8 cellular contexts compared by ENCODE assay signal in the genomic region with DNA sequence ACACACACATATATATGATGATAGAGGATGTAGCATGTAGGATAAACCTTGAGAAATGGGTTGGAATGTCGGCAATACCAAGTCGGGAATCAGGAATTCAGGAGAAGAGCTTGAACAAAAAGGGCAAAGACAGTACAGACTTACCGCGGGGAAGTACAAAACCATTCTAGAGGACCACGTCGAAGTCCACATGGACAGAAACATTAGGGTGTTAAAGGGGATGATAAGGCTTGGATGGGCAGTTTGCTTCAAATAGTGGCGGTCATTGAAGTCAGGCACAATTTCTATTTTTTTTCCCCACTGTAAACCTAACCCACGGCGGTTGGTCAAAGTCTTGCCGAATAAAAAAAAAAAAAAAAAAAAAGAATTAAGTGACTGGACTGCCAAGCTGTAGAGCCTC. TPM values are rescaled to one million over a fixed set of nuclear protein-coding genes. Genes with fewer than 3 reads are reported as not detected.
DNase-seq lines count a peak whose midpoint lies in the region; ATAC-seq, FAIRE-seq and TF ChIP-seq lines count a peak whose summit lies in the region.

No MANE protein-coding gene starts in this region.

- ATAC-seq in activated naive CD4-positive, alpha-beta T cell treated with anti-CD3 and anti-CD28 coated beads, Interleukin-2, amount 50 U/mL, for 72 hours, result no peak
- ATAC-seq in HepG2 (no peak; the same call in 2 of the 3 replicates), GM21528 (IDR thresholded peaks at IDR 0.05; ENCODE audit: low FRiP score, unreplicated experiment) (no peak)

- TF ChIP-seq RAD21 in HepG2 (CRISPR knock-in tag; IDR thresholded peaks at IDR 0.05), result no peak

- no peak for TF ChIP-seq POLR2A in HepG2 (IDR thresholded peaks at IDR 0.05; ENCODE audit: insufficient read depth in 1 of 2, low read depth in 2 of 2, low read length in 2 of 2)
- TF ChIP-seq POLR2A in tibial nerve (IDR thresholded peaks at IDR 0.05), result no peak

- peak overlapping the region; percentile 66 for H3K27ac Mint-ChIP-seq in activated naive CD4-positive, alpha-beta T cell treated with anti-CD3 and anti-CD28 coated beads, Interleukin-2, amount 10 ng/mL, durations not matched to agents 7 days and 5 days
- H3K27ac Mint-ChIP-seq in activated naive CD4-positive, alpha-beta T cell treated with anti-CD3 and anti-CD28 coated beads, Interleukin-2, amount 50 U/mL, for 72 hours, result peak overlapping the region; percentile 95

- intact Hi-C loops in HepG2 (cut with micrococcal nuclease; ENCODE audit: unreplicated experiment), result no loop called here

- POLR2A ChIA-PET in HepG2 (lab: Yijun Ruan, JAX), result no interaction called here

- peaks cover 28% of the 10 kb centered on the region for H4K20me1 ChIP-seq in HepG2 (ENCODE audit: insufficient read depth, low read length)

- H3K9me3 Mint-ChIP-seq in activated naive CD4-positive, alpha-beta T cell treated with anti-CD3 and anti-CD28 coated beads, Interleukin-2, amount 10 ng/mL, durations not matched to agents 7 days and 5 days, result no peaks in the 10 kb centered on the region
- no peaks in the 10 kb centered on the region for H3K9me3 Mint-ChIP-seq in activated naive CD4-positive, alpha-beta T cell treated with anti-CD3 and anti-CD28 coated beads, Interleukin-2, amount 50 U/mL, for 72 hours

- no peak for TF ChIP-seq EP300 in HepG2 (IDR thresholded peaks at IDR 0.05; ENCODE audit: low read depth in 2 of 2, low read length in 2 of 2)
- TF ChIP-seq EP300 in HepG2 (CRISPR knock-in tag; IDR thresholded peaks at IDR 0.05; ENCODE audit: borderline replicate concordance), result no peak
- TF ChIP-seq EP300 in tibial nerve (IDR thresholded peaks at IDR 0.05), result no peak

- H3K79me2 ChIP-seq in HepG2 (ENCODE audit: insufficient read depth, low read length), result peaks cover 44% of the 10 kb centered on the region

- H2AFZ ChIP-seq in HepG2 (ENCODE audit: low read length), result peak overlapping the region; percentile 100

- peak overlapping the region; percentile 62 for H3K27ac ChIP-seq in HepG2 (ENCODE audit: extremely low read length, insufficient read depth, low read length)
- peak overlapping the region in 1 of 4 donors; percentile 72 for H3K27ac ChIP-seq in tibial nerve

- H3K36me3 Mint-ChIP-seq in activated naive CD4-positive, alpha-beta T cell treated with anti-CD3 and anti-CD28 coated beads, Interleukin-2, amount 10 ng/mL, durations not matched to agents 7 days and 5 days, result peaks cover 16% of the 10 kb centered on the region
- H3K36me3 Mint-ChIP-seq in activated naive CD4-positive, alpha-beta T cell treated with anti-CD3 and anti-CD28 coated beads, Interleukin-2, amount 50 U/mL, for 72 hours, result peaks cover 4 to 12% of the 10 kb centered on the region in 2 donors

- peak overlapping the region; percentile 80 for H3K9ac ChIP-seq in HepG2 (ENCODE audit: insufficient read depth, low read depth, low read length)

- TF ChIP-seq CTCF in HepG2 (CRISPR knock-in tag; IDR thresholded peaks at IDR 0.05), result no peak
- no peak for TF ChIP-seq CTCF in tibial nerve (IDR thresholded peaks at IDR 0.05)

- no peaks in the 10 kb centered on the region for H3K9me3 ChIP-seq in HepG2 (ENCODE audit: low read length)
- no peaks in the 10 kb centered on the region for H3K9me3 ChIP-seq in tibial nerve

- CTCF ChIA-PET in activated naive CD4-positive, alpha-beta T cell treated with anti-CD3 and anti-CD28 coated beads, Interleukin-2, amount 10 ng/mL, durations not matched to agents 7 days and 5 days (lab: Charles Lee), result interaction anchor here (0.7 kb wide), 1 partner anchor 331 kb away, joined by 3 read pairs; no protein-coding TSS in a partner anchor
- CTCF ChIA-PET in HepG2 (lab: Yijun Ruan, JAX; ENCODE audit: low intra/inter-chr PET ratio, low total read pairs), result no interaction called here

- no peak for DNase-seq in activated naive CD4-positive, alpha-beta T cell treated with anti-CD3 and anti-CD28 coated beads, Interleukin-2, amount 10 ng/mL, durations not matched to agents 7 days and 5 days
- no peak for DNase-seq in activated naive CD4-positive, alpha-beta T cell treated with Interleukin-2 at 50 U/mL for 16 hours
- no peak for DNase-seq in activated naive CD4-positive, alpha-beta T cell treated with anti-CD3 and anti-CD28 coated beads, Interleukin-2, amount 50 U/mL, for 72 hours (ENCODE audit: low spot score in 2 of 2)
- no peak for DNase-seq in HepG2 (ENCODE audit: low spot score)
- no peak for DNase-seq in tibial nerve (ENCODE audit: low spot score in 2 of 2)
- DNase-seq in NCI-H1092 treated with DMSO at 0.1 percent for 48 hours (lab: John Stamatoyannopoulos, UW), result no peak
- no peak for DNase-seq in activated CD4-positive, CD25-positive, alpha-beta regulatory T cell (lab: John Stamatoyannopoulos, UW)

- H3K36me3 ChIP-seq in HepG2 (replicated peaks in 1 of 2; ENCODE audit: control insufficient read depth in 1 of 2, insufficient read depth in 2 of 2, low read length in 2 of 2) (peaks cover 0 to 5% of the 10 kb centered on the region in 2 experiments; a peak in 1 of 5 replicates), tibial nerve (no peaks in the 10 kb centered on the region)

- FAIRE-seq in HepG2 (lab: Jason Lieb, UNC), result no peak

- H3K4me3 ChIP-seq in HepG2 (replicated peaks in 1 of 3; ENCODE audit: insufficient read depth in 1 of 3, low read depth in 2 of 3, low read length in 3 of 3) (peak overlapping the region; percentile 86 to 93 (median 88)), tibial nerve (peak overlapping the region; percentile 66 to 76 (median 70))

- no peaks in the 10 kb centered on the region for H3K27me3 Mint-ChIP-seq in activated naive CD4-positive, alpha-beta T cell treated with anti-CD3 and anti-CD28 coated beads, Interleukin-2, amount 10 ng/mL, durations not matched to agents 7 days and 5 days

- H3K27me3 ChIP-seq in HepG2 (ENCODE audit: control insufficient read depth in 1 of 2, insufficient read depth in 2 of 2, low read length in 2 of 2) (no peaks in the 10 kb centered on the region; a peak in 1 of 5 replicates), tibial nerve (no peaks in the 10 kb centered on the region)

- H3K4me1 Mint-ChIP-seq in activated naive CD4-positive, alpha-beta T cell treated with anti-CD3 and anti-CD28 coated beads, Interleukin-2, amount 10 ng/mL, durations not matched to agents 7 days and 5 days, result peaks cover 39% of the 10 kb centered on the region

- no TSS peak for BruUV-seq in HepG2 (replicated peaks; lab: Mats Ljungman, UMichigan)

- H3K4me1 ChIP-seq in HepG2 (ENCODE audit: insufficient read depth, low read length) (peaks cover 49% of the 10 kb centered on the region), tibial nerve (peaks cover 0 to 50% (median 21%) of the 10 kb centered on the region in 4 donors)

- peak overlapping the region; percentile 83 for H3K4me3 Mint-ChIP-seq in activated naive CD4-positive, alpha-beta T cell treated with anti-CD3 and anti-CD28 coated beads, Interleukin-2, amount 10 ng/mL, durations not matched to agents 7 days and 5 days

- WGBS in HepG2 (ENCODE audit: low lambda C conversion rate), result 45% methylated on average over 10 of the region's 10 CpGs
- WGBS in tibial nerve, 2 donors, result 69 to 83% methylated on average over 10 of the region's 10 CpGs

- H3K4me2 ChIP-seq in HepG2 (ENCODE audit: low read depth, low read length), result peak overlapping the region; percentile 92

- in situ Hi-C loops in HepG2 (cut with HindIII; ENCODE audit: extremely low pct_ligation_motif_present, low pct_unique_long_range_greater_than_20kb), result no loop called here

TF ChIP-seq in HepG2, 621 proteins besides CTCF, POLR2A, EP300 and RAD21:
- TF ChIP-seq ZNF136 (CRISPR knock-in tag; IDR thresholded peaks at IDR 0.05; ENCODE audit: low read depth) (0 out of 2 replicates have a peak, but pooled peaks have one; percentile 4), ZNF777 (CRISPR knock-in tag; IDR thresholded peaks at IDR 0.05) (0 out of 2 replicates have a peak, but pooled peaks have one; percentile 9), FOXK1 (CRISPR knock-in tag; IDR thresholded peaks at IDR 0.05; ENCODE audit: borderline replicate concordance, low read depth) (no peak), ZNF569 (CRISPR knock-in tag; IDR thresholded peaks at IDR 0.05; ENCODE audit: borderline replicate concordance) (no peak), EHMT2 (IDR thresholded peaks at IDR 0.05; ENCODE audit: borderline replicate concordance, low read depth, low read length) (no peak), TEAD3 (CRISPR knock-in tag; optimal IDR thresholded peaks at IDR 0.05; ENCODE audit: borderline replicate concordance) (peak; percentile 34), ZBTB20 (CRISPR knock-in tag; IDR thresholded peaks at IDR 0.05; ENCODE audit: borderline replicate concordance, low read depth) (no peak), MTF2 (CRISPR knock-in tag; IDR thresholded peaks at IDR 0.05; ENCODE audit: borderline replicate concordance) (peak; percentile 11; the same call in 1 of the 2 replicates)

RNA-seq across cellular contexts. Expression of gene NUS1, which starts 0.8 kb away (rescaled TPM):
- 10 to 100 TPM; 21.2 to 28.7 TPM for total RNA-seq in activated naive CD4-positive, alpha-beta T cell treated with anti-CD3 and anti-CD28 coated beads, Interleukin-2, amount 50 U/mL, for 72 hours
- total RNA-seq in HepG2 (2016; rRNA removed; fragmentation: Illumina TruSeq; extraction: Trizol) (18.3 and 36.5 TPM in 2 replicates), tibial nerve (10 to 100 TPM; 14.1 to 23.7 (median 20.2) TPM)
- 8.8 and 10.0 TPM in 2 replicates for total RNA-seq in HepG2 (2016; cell fraction: cytosol; rRNA removed; fragmentation: Illumina TruSeq; extraction: Trizol; ENCODE audit: low read depth)
- total RNA-seq in HepG2 (2016; cell fraction: insoluble cytoplasmic fraction; rRNA removed; fragmentation: Illumina TruSeq; extraction: Trizol), result 18.8 and 32.1 TPM in 2 replicates
- 46.7 and 53.4 TPM in 2 replicates for total RNA-seq in HepG2 (2016; cell fraction: membrane; rRNA removed; fragmentation: Illumina TruSeq; extraction: Trizol)
- 37.4 and 40.0 TPM in 2 replicates for total RNA-seq in HepG2 (2016; cell fraction: nucleus; rRNA removed; fragmentation: Illumina TruSeq; extraction: Trizol)
- polyA plus RNA-seq in HepG2 (2011; rRNA removed), result 15.9 and 18.6 TPM in 2 replicates
- 8.4 and 14.4 TPM in 2 replicates for polyA plus RNA-seq in HepG2 (2011; cell fraction: cytosol; rRNA removed)
- 7.8 and 9.5 TPM in 2 replicates for polyA plus RNA-seq in HepG2 (2011; cell fraction: nucleus; rRNA removed)
- 47.6 and 54.1 TPM in 2 replicates for polyA plus RNA-seq in HepG2 (2012)
- polyA plus RNA-seq in HepG2 (2016; cell fraction: cytosol; fragmentation: Illumina TruSeq; extraction: Trizol; ENCODE audit: low read depth), result 28.3 and 29.4 TPM in 2 replicates
- polyA plus RNA-seq in HepG2 (2016; cell fraction: insoluble cytoplasmic fraction; fragmentation: Illumina TruSeq; extraction: Trizol; ENCODE audit: low read depth), result 75.5 and 76.3 TPM in 2 replicates
- polyA plus RNA-seq in HepG2 (2016; cell fraction: membrane; fragmentation: Illumina TruSeq; extraction: Trizol; ENCODE audit: low read depth), result 80.6 and 86.7 TPM in 2 replicates
- 69.7 and 74.9 TPM in 2 replicates for polyA plus RNA-seq in HepG2 (2016; cell fraction: nucleus; fragmentation: Illumina TruSeq; extraction: Trizol; ENCODE audit: insufficient read depth, low read depth)
- 6.5 and 11.8 TPM in 2 replicates for polyA minus RNA-seq in HepG2 (2011; rRNA and poly(A)+ RNA removed; ENCODE audit: low replicate concordance)
- 20.8 and 21.8 TPM in 2 replicates for polyA minus RNA-seq in HepG2 (2011; cell fraction: cytosol; rRNA and poly(A)+ RNA removed)
- 31.2 and 37.9 TPM in 2 replicates for polyA minus RNA-seq in HepG2 (2011; cell fraction: nucleus; rRNA and poly(A)+ RNA removed)
